9 cellular contexts compared by ENCODE assay signal in the genomic region with DNA sequence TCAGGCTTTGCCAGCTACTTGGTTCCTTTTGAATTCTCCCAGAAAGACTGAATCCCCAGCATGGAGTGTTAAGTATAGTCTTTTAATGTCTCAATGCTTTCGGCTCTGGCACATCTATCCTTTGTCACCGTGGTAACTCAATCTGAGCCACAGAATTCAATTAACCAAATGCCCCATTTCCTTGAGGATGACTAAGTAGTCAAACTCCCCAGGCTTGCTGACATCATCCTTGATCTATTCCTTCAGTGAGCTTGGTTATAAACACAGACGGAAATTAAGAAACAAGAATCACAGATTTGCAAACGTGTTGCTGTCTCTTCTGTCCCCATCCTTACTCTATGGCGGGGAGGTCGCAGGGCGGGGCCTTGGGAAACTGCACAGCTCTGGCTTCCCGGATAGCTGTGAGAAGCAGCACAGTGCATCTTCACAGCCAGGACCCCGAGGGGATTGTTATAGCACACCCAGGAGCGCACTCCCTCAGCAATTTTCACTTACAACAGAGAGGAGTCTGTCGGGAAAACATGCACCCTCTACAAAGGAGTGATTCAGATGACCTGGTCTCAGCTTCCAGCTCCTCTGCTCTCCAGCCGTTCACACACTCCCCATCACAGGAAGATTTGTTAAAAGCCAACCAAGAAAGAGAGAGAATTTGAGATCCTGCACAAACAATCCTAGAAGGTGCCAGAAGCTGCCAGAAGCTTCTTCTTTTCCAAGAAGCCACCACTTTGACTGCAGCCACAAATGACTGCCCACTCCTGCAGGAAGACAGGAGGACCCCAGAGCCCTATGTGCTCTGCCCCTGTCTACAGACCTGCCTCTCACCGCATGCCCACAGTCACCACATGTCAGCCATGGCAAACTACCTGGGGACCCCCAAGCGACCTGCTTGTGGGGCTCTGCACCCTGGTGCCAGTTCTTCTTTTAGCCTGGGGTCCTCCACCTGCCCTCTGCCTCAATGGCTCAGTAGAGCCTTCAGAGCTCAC. TPM values are rescaled to one million over a fixed set of nuclear protein-coding genes. Genes with fewer than 3 reads are reported as not detected.
DNase-seq lines count a peak whose midpoint lies in the region; ATAC-seq and TF ChIP-seq lines count a peak whose summit lies in the region.
"Had no signal": no experiment of that assay in that cellular context is flagged by ENCODE, and none has a peak within 500 bp of the region (broad histone marks: within the 10 kb centered on the region; RNA-seq: fewer than 3 reads in every experiment).

No MANE protein-coding gene starts in this region.

- H3K9me3 ChIP-seq in mammary epithelial cell (replicated peaks; ENCODE audit: insufficient read depth, low read length) = no peaks in the 10 kb centered on the region

- H3K27ac Mint-ChIP-seq in stimulated activated naive CD8-positive, alpha-beta T cell treated with anti-CD3 and anti-CD28 coated beads, Interleukin-15, amount 100 ng/mL, for 72 hours = no peak overlapping the region
- H3K27ac Mint-ChIP-seq: naive thymus-derived CD4-positive, alpha-beta T cell had no signal

- peaks cover 26% of the 10 kb centered on the region for H3K4me1 ChIP-seq in mammary epithelial cell (ENCODE audit: insufficient read depth, low read length)

- H3K36me3 ChIP-seq in mammary epithelial cell (ENCODE audit: insufficient read depth, low read length) = no peaks in the 10 kb centered on the region

- no TSS peak for BruUV-seq in mammary epithelial cell (replicated peaks; lab: Mats Ljungman, UMichigan)

- H3K9me3 Mint-ChIP-seq in stimulated activated naive CD8-positive, alpha-beta T cell treated with anti-CD3 and anti-CD28 coated beads, Interleukin-15, amount 100 ng/mL, for 72 hours = no peaks in the 10 kb centered on the region

- H4K20me1 ChIP-seq in mammary epithelial cell (ENCODE audit: insufficient read depth, low read length) = no peaks in the 10 kb centered on the region

- CTCF ChIA-PET in mammary epithelial cell (lab: Charles Lee; ENCODE audit: low non-redundant PET) = no interaction called here

- H3K79me2 ChIP-seq in mammary epithelial cell (ENCODE audit: insufficient read depth, low read length) = no peaks in the 10 kb centered on the region

- peak overlapping the region; percentile 80 for H3K4me2 ChIP-seq in mammary epithelial cell (ENCODE audit: insufficient read depth, low read depth, low read length)

- peaks cover 13% of the 10 kb centered on the region for H3K27me3 Mint-ChIP-seq in stimulated activated naive CD8-positive, alpha-beta T cell treated with anti-CD3 and anti-CD28 coated beads, Interleukin-15, amount 100 ng/mL, for 72 hours

- no peak overlapping the region for H3K4me3 Mint-ChIP-seq in stimulated activated naive CD8-positive, alpha-beta T cell treated with anti-CD3 and anti-CD28 coated beads, Interleukin-15, amount 100 ng/mL, for 72 hours
- H3K4me3 Mint-ChIP-seq: naive thymus-derived CD4-positive, alpha-beta T cell had no signal

- H2AFZ ChIP-seq in mammary epithelial cell (ENCODE audit: low read depth, low read length) = peak overlapping the region; percentile 94

- dilution Hi-C loops in mammary epithelial cell (cut with HindIII; ENCODE audit: low sequenced_read_pairs) = no loop called here

- no peaks in the 10 kb centered on the region for H3K27me3 ChIP-seq in mammary epithelial cell (ENCODE audit: insufficient read depth, low read length)
- H3K27me3 ChIP-seq in layer of hippocampus (ENCODE audit: control insufficient read depth, insufficient read depth, low read length) = no peaks in the 10 kb centered on the region

- WGBS in mammary epithelial cell (ENCODE audit: low coverage, missing lambda C conversion rate) = 7% methylated on average over 12 of the region's 14 CpGs

- TF ChIP-seq CTCF in AG10803 (conservative IDR thresholded peaks at IDR 0.05; ENCODE audit: low read length) (no peak), mammary epithelial cell (conservative IDR thresholded peaks at IDR 0.05 in 1 of 2, IDR thresholded peaks at IDR 0.05 in 1 of 2; ENCODE audit: extremely low read depth in 1 of 2, insufficient read depth in 1 of 2, low read depth in 1 of 2, low read length in 2 of 2) (no peak)

- no peak for ATAC-seq in HG02973 (IDR thresholded peaks at IDR 0.05; ENCODE audit: unreplicated experiment)
- ATAC-seq in stimulated activated naive CD8-positive, alpha-beta T cell treated with anti-CD3 and anti-CD28 coated beads, Interleukin-15, amount 100 ng/mL, for 72 hours = no peak
- ATAC-seq: naive thymus-derived CD4-positive, alpha-beta T cell had no signal

- intact Hi-C loops in mammary epithelial cell (cut with micrococcal nuclease) = loop anchor here (2.0 kb wide), 1 partner anchor 47 kb away; no protein-coding TSS in a partner anchor

- DNase-seq in AG10803 (ENCODE audit: low read depth) (peak; percentile 96), LHCN-M2 (ENCODE audit: low read depth) (peak; percentile 90), mammary epithelial cell (peak; percentile 91), NCI-H1105 (lab: John Stamatoyannopoulos, UW) (no peak), mucosa of gallbladder (ENCODE audit: low spot score) (no peak)
- DNase-seq in stimulated activated naive CD8-positive, alpha-beta T cell treated with anti-CD3 and anti-CD28 coated beads, Interleukin-15, amount 100 ng/mL, for 72 hours = no peak
- DNase-seq: naive thymus-derived CD4-positive, alpha-beta T cell had no signal

- H3K9ac ChIP-seq in mammary epithelial cell (ENCODE audit: insufficient read depth, low read length) = peak overlapping the region; percentile 70

- H3K4me1 Mint-ChIP-seq in stimulated activated naive CD8-positive, alpha-beta T cell treated with anti-CD3 and anti-CD28 coated beads, Interleukin-15, amount 100 ng/mL, for 72 hours = no peaks in the 10 kb centered on the region

- peak overlapping the region; percentile 54 for H3K4me3 ChIP-seq in AG10803 (ENCODE audit: low read length)
- H3K4me3 ChIP-seq in mammary epithelial cell (replicated peaks in 1 of 3; ENCODE audit: insufficient read depth in 1 of 3, low read depth in 2 of 3, low read length in 3 of 3) = peak overlapping the region; percentile 20 to 39 (median 24)

- in situ Hi-C loops in mammary epithelial cell (cut with MboI; ENCODE audit: low sequenced_read_pairs in 2 of 2) = no loop called here

- H3K27ac ChIP-seq in mammary epithelial cell (ENCODE audit: insufficient read depth, low read depth, low read length) (peak overlapping the region; percentile 71), layer of hippocampus (ENCODE audit: low read depth, low read length) (peak overlapping the region; percentile 3)

RNA-seq across cellular contexts. Expression of gene YWHAQ, which starts 44.9 kb away (rescaled TPM):
- total RNA-seq in LHCN-M2 (2014; rRNA removed) (451 and 455 TPM in 2 replicates), mammary epithelial cell (100 to 1,000 TPM; 326 to 442 TPM), mucosa of gallbladder (250 TPM)
- 324 TPM for polyA plus RNA-seq in LHCN-M2 (2012)
- polyA plus RNA-seq in mammary epithelial cell = 411 TPM
- 469 TPM for polyA minus RNA-seq in mammary epithelial cell

Comparison
In these comparisons a context has a peak if more than half of its experiments do, and no peak if none do; other contexts are left out.
1. DNase-seq: peak in AG10803 (single experiment), LHCN-M2 (single experiment) and mammary epithelial cell (single experiment); none in NCI-H1105 (single experiment), mucosa of gallbladder (single experiment) and stimulated activated naive CD8-positive, alpha-beta T cell treated with anti-CD3 and anti-CD28 coated beads, Interleukin-15, amount 100 ng/mL, for 72 hours (0 of 2).